In genomic region chr9:31969552-31969951, GRCh38 we compare ENCODE assay signal across 25 cellular contexts.
DNase-seq lines count a peak whose midpoint lies in the region; ATAC-seq and TF ChIP-seq lines count a peak whose summit lies in the region.
"Had no signal": no experiment of that assay in that cellular context is flagged by ENCODE, and none has a peak within 500 bp of the region (broad histone marks: within the 10 kb centered on the region; RNA-seq: fewer than 3 reads in every experiment).

No MANE protein-coding gene starts in this region.

- H3K9me3 Mint-ChIP-seq in WTC11: peaks cover 24% of the 10 kb centered on the region
- H3K9me3 Mint-ChIP-seq: CD4-positive, alpha-beta T cell; CD8-positive, alpha-beta memory T cell; CD8-positive, alpha-beta T cell had no signal

- no peak overlapping the region for H3K4me3 Mint-ChIP-seq in WTC11
- H3K4me3 Mint-ChIP-seq: B cell; CD14-positive monocyte; CD4-positive, alpha-beta memory T cell; CD4-positive, alpha-beta T cell; CD4-positive, CD25-positive, alpha-beta regulatory T cell; CD8-positive, alpha-beta memory T cell; CD8-positive, alpha-beta T cell had no signal

- no peaks in the 10 kb centered on the region for H3K36me3 Mint-ChIP-seq in WTC11
- H3K36me3 Mint-ChIP-seq: CD14-positive monocyte; CD4-positive, alpha-beta memory T cell; CD4-positive, CD25-positive, alpha-beta regulatory T cell; CD8-positive, alpha-beta memory T cell; CD8-positive, alpha-beta T cell had no signal

- no peak for DNase-seq in WTC11 (ENCODE audit: low spot score)
- DNase-seq in NCI-H526 (lab: John Stamatoyannopoulos, UW): no peak
- DNase-seq: 8988T; ACHN; AML-193; BE2C; C1 segment of cervical spinal cord; Caco-2; Calu3; CD4-positive, alpha-beta memory T cell; CD4-positive, alpha-beta T cell; CD4-positive, CD25-positive, alpha-beta regulatory T cell; CD8-positive, alpha-beta memory T cell; CD8-positive, alpha-beta T cell; COR-L47; DMS 273 treated with DMSO at 0.1 percent for 48 hours; DMS153; DMS53; DMS79; DMS79 treated with DMSO at 0.1 percent for 48 hours; DND-41; EL had no signal

- CTCF ChIA-PET in WTC11 (lab: Charles Lee): no interaction called here

- no peaks in the 10 kb centered on the region for H3K27me3 Mint-ChIP-seq in WTC11 (ENCODE audit: low read depth)
- H3K27me3 Mint-ChIP-seq: B cell; CD4-positive, alpha-beta memory T cell; CD4-positive, alpha-beta T cell; CD4-positive, CD25-positive, alpha-beta regulatory T cell; CD8-positive, alpha-beta memory T cell had no signal

- no peak for TF ChIP-seq CTCF in WTC11 (IDR thresholded peaks at IDR 0.05)

- POLR2A ChIA-PET in WTC11 (lab: Charles Lee): no interaction called here

- no peak for ATAC-seq in WTC11
- ATAC-seq: A549; CD8-positive, alpha-beta T cell had no signal

- no peak overlapping the region for H3K27ac Mint-ChIP-seq in WTC11
- H3K27ac Mint-ChIP-seq: B cell; CD14-positive monocyte; CD4-positive, alpha-beta memory T cell; CD4-positive, alpha-beta T cell; CD4-positive, CD25-positive, alpha-beta regulatory T cell; CD8-positive, alpha-beta memory T cell; CD8-positive, alpha-beta T cell had no signal

- no peaks in the 10 kb centered on the region for H3K4me1 Mint-ChIP-seq in WTC11
- H3K4me1 Mint-ChIP-seq: B cell; CD14-positive monocyte; CD4-positive, alpha-beta memory T cell; CD4-positive, CD25-positive, alpha-beta regulatory T cell; CD8-positive, alpha-beta memory T cell had no signal

TF ChIP-seq in WTC11, 78 proteins besides CTCF, POLR2A, EP300 and RAD21:
- TF ChIP-seq TEAD1 (CRISPR knock-in tag; IDR thresholded peaks at IDR 0.05) (no peak), USF1 (CRISPR knock-in tag; IDR thresholded peaks at IDR 0.05) (no peak), HMGA2 (CRISPR knock-in tag; IDR thresholded peaks at IDR 0.05) (peak; percentile 93)
